Comparison of ENCODE assay signal across 9 cellular contexts in genomic region chr18:47932170-47932569, GRCh38. TPM values are rescaled to one million over a fixed set of nuclear protein-coding genes. Genes with fewer than 3 reads are reported as not detected.
DNase-seq lines count a peak whose midpoint lies in the region; ATAC-seq, FAIRE-seq and TF ChIP-seq lines count a peak whose summit lies in the region.
"Had no signal": no experiment of that assay in that cellular context is flagged by ENCODE, and none has a peak within 500 bp of the region (broad histone marks: within the 10 kb centered on the region; RNA-seq: fewer than 3 reads in every experiment).

No MANE protein-coding gene starts in this region.

- peaks cover 30% of the 10 kb centered on the region for H3K79me2 ChIP-seq in astrocyte (ENCODE audit: insufficient read depth, low read length)

- DNase-seq in astrocyte (ENCODE audit: low read depth) (no peak), NCI-H187 treated with DMSO at 0.1 percent for 48 hours (lab: John Stamatoyannopoulos, UW) (no peak), D341Med (ENCODE audit: low spot score) (no peak)
- DNase-seq in naive thymus-derived CD4-positive, alpha-beta T cell: no peak
- DNase-seq: activated CD8-positive, alpha-beta memory T cell treated with anti-CD3 and anti-CD28 coated beads, Interleukin-2, amount 50 U/mL, for 48 hours had no signal

- H3K4me2 ChIP-seq in BLaER1 treated with 17β-estradiol and CSF1 and Interleukin-3, amounts not matched to agents 10 nM and 100 nM: peak overlapping the region; percentile 72 to 92 (median 78)
- H3K4me2 ChIP-seq in astrocyte (ENCODE audit: low read length): peak overlapping the region; percentile 87

- H3K4me3 ChIP-seq in BLaER1 treated with 17β-estradiol and CSF1 and Interleukin-3, amounts not matched to agents 10 nM and 100 nM: peak overlapping the region; percentile 73 to 90 (median 84); a peak in 15 of 20 replicates
- peak overlapping the region; percentile 96 for H3K4me3 ChIP-seq in HUES48 (ENCODE audit: low read depth, low read length)
- no peak overlapping the region for H3K4me3 ChIP-seq in astrocyte (ENCODE audit: insufficient read depth, low read depth, low read length)
- peak overlapping the region; percentile 64 for H3K4me3 ChIP-seq in naive thymus-derived CD4-positive, alpha-beta T cell (ENCODE audit: low read length)

- no peaks in the 10 kb centered on the region for H3K27me3 ChIP-seq in BLaER1 treated with 17β-estradiol and CSF1 and Interleukin-3, amounts not matched to agents 10 nM and 100 nM
- H3K27me3 ChIP-seq in HUES48 (ENCODE audit: control insufficient read depth, insufficient read depth, low read length) (no peaks in the 10 kb centered on the region), astrocyte (ENCODE audit: insufficient read depth, low read length) (peaks cover 8% of the 10 kb centered on the region)
- no peaks in the 10 kb centered on the region for H3K27me3 ChIP-seq in naive thymus-derived CD4-positive, alpha-beta T cell (ENCODE audit: control insufficient read depth in 2 of 2, insufficient read depth in 2 of 2, low read length in 2 of 2)

- H4K20me1 ChIP-seq in BLaER1 treated with 17β-estradiol and CSF1 and Interleukin-3, amounts not matched to agents 10 nM and 100 nM: peaks cover 15 to 28% (median 25%) of the 10 kb centered on the region in 11 experiments; a peak in 20 of 22 replicates
- peaks cover 23% of the 10 kb centered on the region for H4K20me1 ChIP-seq in astrocyte (ENCODE audit: insufficient read depth, low read length)

- peaks cover 16% of the 10 kb centered on the region for H3K4me1 Mint-ChIP-seq in astrocyte (ENCODE audit: low read depth, unreplicated experiment)
- H3K4me1 Mint-ChIP-seq in naive thymus-derived CD4-positive, alpha-beta T cell: peaks cover 30 to 36% (median 33%) of the 10 kb centered on the region in 7 donors

- peaks cover 49 to 60% (median 52%) of the 10 kb centered on the region in 10 experiments for H3K4me1 ChIP-seq in BLaER1 treated with 17β-estradiol and CSF1 and Interleukin-3, amounts not matched to agents 10 nM and 100 nM
- H3K4me1 ChIP-seq in HUES48 (ENCODE audit: control insufficient read depth, insufficient read depth, low read length) (peaks cover 28% of the 10 kb centered on the region), astrocyte (ENCODE audit: insufficient read depth, low read length) (peaks cover 14% of the 10 kb centered on the region)
- peaks cover 13 to 26% of the 10 kb centered on the region in 2 donors for H3K4me1 ChIP-seq in naive thymus-derived CD4-positive, alpha-beta T cell (ENCODE audit: control insufficient read depth in 2 of 2, insufficient read depth in 2 of 2, low read length in 2 of 2)

- intact Hi-C loops in naive thymus-derived CD4-positive, alpha-beta T cell (cut with micrococcal nuclease): loop anchor here (5.0 to 10.0 kb wide), 9 partner anchors 230 to 1967 kb away; partner anchors contain the start of genes HDHD2 (in 2 of the 2), ATP5F1A (in 1 of the 2), EPG5 (in 1 of the 2) and IER3IP1 (in 1 of the 2)

- H3K4me3 Mint-ChIP-seq in astrocyte (ENCODE audit: unreplicated experiment): peak overlapping the region; percentile 82
- peak overlapping the region; percentile 78 to 92 (median 88) for H3K4me3 Mint-ChIP-seq in naive thymus-derived CD4-positive, alpha-beta T cell

- no peaks in the 10 kb centered on the region for H3K9me3 ChIP-seq in BLaER1 treated with 17β-estradiol and CSF1 and Interleukin-3, amounts not matched to agents 10 nM and 100 nM (replicated peaks in 1 of 11)
- no peaks in the 10 kb centered on the region for H3K9me3 ChIP-seq in HUES48 (ENCODE audit: control insufficient read depth, insufficient read depth, low read length)
- no peaks in the 10 kb centered on the region for H3K9me3 ChIP-seq in astrocyte (ENCODE audit: insufficient read depth, low read depth, low read length)
- no peaks in the 10 kb centered on the region for H3K9me3 ChIP-seq in naive thymus-derived CD4-positive, alpha-beta T cell (ENCODE audit: control insufficient read depth in 2 of 3, low read length in 3 of 3)

- CTCF ChIA-PET in naive thymus-derived CD4-positive, alpha-beta T cell (lab: Charles Lee): no interaction called here

- POLR2A ChIA-PET in naive thymus-derived CD4-positive, alpha-beta T cell (lab: Charles Lee): interaction anchor here (1.2 kb wide), 1 partner anchor 32 kb away, joined by 3 read pairs; no protein-coding TSS in a partner anchor

- H3K27ac ChIP-seq in BLaER1 treated with 17β-estradiol and CSF1 and Interleukin-3, amounts not matched to agents 10 nM and 100 nM: peak overlapping the region; percentile 90 to 99 (median 97)
- H3K27ac ChIP-seq in HUES48 (ENCODE audit: low read depth, low read length) (peak overlapping the region; percentile 100), astrocyte (ENCODE audit: low read depth, low read length) (no peak overlapping the region)
- H3K27ac ChIP-seq in naive thymus-derived CD4-positive, alpha-beta T cell (ENCODE audit: low read depth, low read length): peak overlapping the region; percentile 91

- H3K9me3 Mint-ChIP-seq in astrocyte (ENCODE audit: unreplicated experiment): no peaks in the 10 kb centered on the region
- no peaks in the 10 kb centered on the region for H3K9me3 Mint-ChIP-seq in naive thymus-derived CD4-positive, alpha-beta T cell

- TF ChIP-seq CTCF in astrocyte (IDR thresholded peaks at IDR 0.05; ENCODE audit: insufficient read depth, low read depth, low read length): no peak

- peak overlapping the region; percentile 89 to 99 (median 96); a peak in 21 of 22 replicates for H3K9ac ChIP-seq in BLaER1 treated with 17β-estradiol and CSF1 and Interleukin-3, amounts not matched to agents 10 nM and 100 nM
- H3K9ac ChIP-seq in HUES48 (ENCODE audit: low read depth, low read length): no peak overlapping the region
- H3K9ac ChIP-seq in astrocyte (ENCODE audit: low read length): no peak overlapping the region

- 0 out of 22 replicates have a peak, but pooled peaks cover 0 to 3% (median 0%) of the 10 kb centered on the region in 11 experiments for H3K36me3 ChIP-seq in BLaER1 treated with 17β-estradiol and CSF1 and Interleukin-3, amounts not matched to agents 10 nM and 100 nM
- H3K36me3 ChIP-seq in HUES48 (ENCODE audit: control insufficient read depth, insufficient read depth, low read length) (no peaks in the 10 kb centered on the region), astrocyte (ENCODE audit: insufficient read depth, low read length) (no peaks in the 10 kb centered on the region)
- peaks cover 0 to 2% (median 0%) of the 10 kb centered on the region in 3 experiments for H3K36me3 ChIP-seq in naive thymus-derived CD4-positive, alpha-beta T cell (ENCODE audit: control insufficient read depth in 2 of 3, insufficient read depth in 3 of 3, low read length in 3 of 3)

- ATAC-seq in naive thymus-derived CD4-positive, alpha-beta T cell: no peak
- no peak for ATAC-seq in GM21390 (IDR thresholded peaks at IDR 0.05; ENCODE audit: unreplicated experiment)
- no peak for ATAC-seq in HG02970 (IDR thresholded peaks at IDR 0.05; ENCODE audit: low FRiP score, unreplicated experiment)

- H3K27ac Mint-ChIP-seq in astrocyte (ENCODE audit: unreplicated experiment): peak overlapping the region; percentile 90
- H3K27ac Mint-ChIP-seq in naive thymus-derived CD4-positive, alpha-beta T cell: peak overlapping the region; percentile 89 to 98 (median 94)

- H3K27me3 Mint-ChIP-seq in astrocyte (ENCODE audit: low read depth, unreplicated experiment): no peaks in the 10 kb centered on the region
- peaks cover 0 to 18% (median 0%) of the 10 kb centered on the region in 5 donors for H3K27me3 Mint-ChIP-seq in naive thymus-derived CD4-positive, alpha-beta T cell

- no peak overlapping the region for H2AFZ ChIP-seq in astrocyte (ENCODE audit: low read depth, low read length)

- no peaks in the 10 kb centered on the region for H3K36me3 Mint-ChIP-seq in astrocyte (ENCODE audit: low read depth, unreplicated experiment)
- H3K36me3 Mint-ChIP-seq in naive thymus-derived CD4-positive, alpha-beta T cell: peaks cover 0 to 16% (median 0%) of the 10 kb centered on the region in 5 donors

- FAIRE-seq in astrocyte (lab: Jason Lieb, UNC): no peak

RNA-seq across cellular contexts. Expression of gene SMAD2, which starts 1.7 kb away (rescaled TPM):
- total RNA-seq in astrocyte: 120 and 144 TPM in 2 replicates
- total RNA-seq in naive thymus-derived CD4-positive, alpha-beta T cell: 100 to 1,000 TPM; 100 to 164 (median 144) TPM
- 100 to 1,000 TPM in 1 of 2 donors, 10 to 100 TPM in 1; 91.3 to 111 TPM for polyA plus RNA-seq in naive thymus-derived CD4-positive, alpha-beta T cell

Comparison
In these comparisons a context has a peak if more than half of its experiments do, and no peak if none do; other contexts are left out.
1. H3K9ac ChIP-seq: peak in BLaER1 treated with 17β-estradiol and CSF1 and Interleukin-3, amounts not matched to agents 10 nM and 100 nM (11 of 11); none in HUES48 (single experiment) and astrocyte (single experiment).